1 cellular context compared by ENCODE assay signal in genomic region chrX:24693453-24694202, GRCh38.
TF ChIP-seq lines count a peak whose summit lies in the region.

POLA1 (plus strand) TSS chrX:24693918; CDS start chrX:24693962, 44 bp downstream.

TF ChIP-seq in HepG2, 621 proteins besides CTCF, POLR2A, EP300 and RAD21 (continued from another document and continues in another):
- TF ChIP-seq ZBTB10 (CRISPR knock-in tag; IDR thresholded peaks at IDR 0.05; ENCODE audit: borderline replicate concordance) (no peak), NR2F6 (IDR thresholded peaks at IDR 0.05) (no peak), NR2F6 (CRISPR knock-in tag; IDR thresholded peaks at IDR 0.05) (peak; percentile 20; the same call in 1 of the 2 replicates), KAT8 (CRISPR knock-in tag; IDR thresholded peaks at IDR 0.05) (peak; percentile 92), ZNF546 (CRISPR knock-in tag; conservative IDR thresholded peaks at IDR 0.05) (0 out of 2 replicates have a peak, but pooled peaks have one; percentile 52), ZSCAN12 (CRISPR knock-in tag; IDR thresholded peaks at IDR 0.05) (no peak), TCF7 (IDR thresholded peaks at IDR 0.05; ENCODE audit: low read depth) (no peak), XRCC5 (optimal IDR thresholded peaks at IDR 0.05; ENCODE audit: low read length) (peak; percentile 74), SCMH1 (CRISPR knock-in tag; IDR thresholded peaks at IDR 0.05; ENCODE audit: borderline replicate concordance) (no peak), PCBP1 (IDR thresholded peaks at IDR 0.05; ENCODE audit: borderline replicate concordance, low read depth, low read length) (no peak), E2F5 (CRISPR knock-in tag; conservative IDR thresholded peaks at IDR 0.05) (peak; percentile 90), ZNF143 (CRISPR knock-in tag; IDR thresholded peaks at IDR 0.05) (peak; percentile 63), NCOR1 (IDR thresholded peaks at IDR 0.05; ENCODE audit: borderline replicate concordance, low read length) (no peak), RFX5 (IDR thresholded peaks at IDR 0.05; ENCODE audit: low read depth, low read length) (no peak), ZNF639 (CRISPR knock-in tag; conservative IDR thresholded peaks at IDR 0.05) (no peak), FOXJ3 (CRISPR knock-in tag; IDR thresholded peaks at IDR 0.05; ENCODE audit: borderline replicate concordance) (no peak), HIC2 (CRISPR knock-in tag; IDR thresholded peaks at IDR 0.05; ENCODE audit: low read depth) (no peak), ARNTL (CRISPR knock-in tag; IDR thresholded peaks at IDR 0.05) (no peak), FOXK2 (IDR thresholded peaks at IDR 0.05) (no peak), ZNF724P (CRISPR knock-in tag; IDR thresholded peaks at IDR 0.05; ENCODE audit: borderline replicate concordance) (peak; percentile 38; the same call in 1 of the 2 replicates), ZNF24 (IDR thresholded peaks at IDR 0.05) (no peak), AFF4 (CRISPR knock-in tag; IDR thresholded peaks at IDR 0.05) (no peak), HNRNPH1 (optimal IDR thresholded peaks at IDR 0.05; ENCODE audit: low read depth, low read length) (no peak), CHCHD3 (CRISPR knock-in tag; IDR thresholded peaks at IDR 0.05) (no peak), HDAC2 (CRISPR knock-in tag; IDR thresholded peaks at IDR 0.05) (no peak), IRF1 (CRISPR knock-in tag; IDR thresholded peaks at IDR 0.05; ENCODE audit: low read depth) (no peak), ZNF646 (CRISPR knock-in tag; IDR thresholded peaks at IDR 0.05) (no peak)
